Comparison of ENCODE assay signal across 15 cellular contexts in genomic region chr17:234163-235047, GRCh38. TPM values are rescaled to one million over a fixed set of nuclear protein-coding genes. Genes with fewer than 3 reads are reported as not detected.
A peak's percentile ranks its signal among the peaks of the same experiment; 100 is the strongest.
DNase-seq lines count a peak whose midpoint lies in the region; ATAC-seq, FAIRE-seq and TF ChIP-seq lines count a peak whose summit lies in the region.
"Had no signal": no experiment of that assay in that cellular context is flagged by ENCODE, and none has a peak within 500 bp of the region (broad histone marks: within the 10 kb centered on the region; RNA-seq: fewer than 3 reads in every experiment).

No MANE protein-coding gene starts in this region.

- peak overlapping the region; percentile 32; the same call in 1 of the 2 replicates for H2BK20ac ChIP-seq in H1 (ENCODE audit: low read length)

- no peak overlapping the region for H2AFZ ChIP-seq in OCI-LY1 (ENCODE audit: low read length)
- H2AFZ ChIP-seq in H1 (ENCODE audit: low read length): no peak overlapping the region

- DNase-seq in H1 (ENCODE audit: low read depth in 1 of 2, low spot score in 2 of 2) (peak in 1 of 2 experiments; percentile 48), mesenteric fat pad (ENCODE audit: low spot score) (peak; percentile 76), stomach (no peak), germinal center (ENCODE audit: low spot score) (no peak), NCI-H2081 (lab: John Stamatoyannopoulos, UW) (no peak), G401 (ENCODE audit: low spot score) (no peak)
- DNase-seq: activated CD4-positive, alpha-beta T cell treated with anti-CD3 and anti-CD28 coated beads, Interleukin-2, amount 10 ng/mL, durations not matched to agents 24 days and 14 days; CD4-positive, alpha-beta T cell; immature natural killer cell; NCI-H2171 treated with DMSO at 0.1 percent for 48 hours; stimulated activated CD4-positive, alpha-beta T cell treated with anti-CD3 and anti-CD28 coated beads, Interleukin-2, amount 100 ng/mL, for 48 hours; stimulated activated naive CD8-positive, alpha-beta T cell treated with anti-CD3 and anti-CD28 coated beads, Interleukin-15, Interleukin-2, amounts not matched to agents 100 U/mL and 50 U/mL, for 24 hours had no signal

- no peak overlapping the region for H2BK5ac ChIP-seq in H1 (ENCODE audit: low read depth, low read length)

- H3K9ac ChIP-seq in OCI-LY1 (ENCODE audit: low read length) (peak overlapping the region; percentile 21; the same call in 1 of the 2 replicates), H1 (replicated peaks in 1 of 4; ENCODE audit: extremely low read depth in 1 of 4, low read depth in 3 of 4, low read length in 3 of 4) (no peak overlapping the region)

- H2BK12ac ChIP-seq in H1 (ENCODE audit: low read depth, low read length): no peak overlapping the region

- no peak overlapping the region for H2BK15ac ChIP-seq in H1 (ENCODE audit: low read length)

- H3K4ac ChIP-seq in H1 (replicated peaks; ENCODE audit: insufficient read length, low read depth, low read length): no peak overlapping the region

- no peaks in the 10 kb centered on the region for H3K23me2 ChIP-seq in H1 (ENCODE audit: low read depth, low read length)

- TF ChIP-seq CTCF in OCI-LY1 (IDR thresholded peaks at IDR 0.05; ENCODE audit: low read length) (no peak), H1 (IDR thresholded peaks at IDR 0.05; ENCODE audit: control extremely low read depth in 1 of 3, insufficient read depth in 1 of 3, low read depth in 1 of 3, low read length in 3 of 3) (no peak), stomach (IDR thresholded peaks at IDR 0.05) (no peak)

- FAIRE-seq in H1 (lab: Jason Lieb, UNC): no peak
- FAIRE-seq: G401.6 had no signal

- H3K27me3 ChIP-seq in OCI-LY1 (ENCODE audit: insufficient read depth, low read length) (no peaks in the 10 kb centered on the region), H1 (replicated peaks in 1 of 4; ENCODE audit: control insufficient read depth in 3 of 4, extremely low read depth in 1 of 4, insufficient read depth in 3 of 4, low read length in 3 of 4) (no peaks in the 10 kb centered on the region), stomach (no peaks in the 10 kb centered on the region)

- ATAC-seq in GM21737 (IDR thresholded peaks at IDR 0.05; ENCODE audit: unreplicated experiment): no peak
- ATAC-seq: stimulated activated naive CD8-positive, alpha-beta T cell treated with anti-CD3 and anti-CD28 coated beads, Interleukin-15, Interleukin-2, amounts not matched to agents 100 U/mL and 50 U/mL, for 24 hours had no signal

- H3K79me2 ChIP-seq in OCI-LY1 (ENCODE audit: insufficient read depth, low read length) (no peaks in the 10 kb centered on the region), H1 (ENCODE audit: control insufficient read depth in 1 of 2, insufficient read depth in 2 of 2, low read length in 2 of 2) (no peaks in the 10 kb centered on the region)

- H3K79me1 ChIP-seq in H1 (ENCODE audit: low read depth, low read length): no peaks in the 10 kb centered on the region

- H4K91ac ChIP-seq in H1 (replicated peaks; ENCODE audit: insufficient read length, low read length): no peak overlapping the region

- H4K5ac ChIP-seq in H1 (ENCODE audit: insufficient read length, low read depth, low read length): no peak overlapping the region

- H3K4me1 ChIP-seq in OCI-LY1 (ENCODE audit: insufficient read depth, low read length, severe bottlenecking): peaks cover 68% of the 10 kb centered on the region
- peaks cover 0 to 26% (median 11%) of the 10 kb centered on the region in 4 experiments; a peak in 5 of 7 replicates for H3K4me1 ChIP-seq in H1 (replicated peaks in 1 of 4; ENCODE audit: control insufficient read depth in 3 of 4, insufficient read depth in 4 of 4, low read length in 3 of 4)
- H3K4me1 ChIP-seq in stomach: peaks cover 6 to 25% (median 12%) of the 10 kb centered on the region in 4 donors

- H3K23ac ChIP-seq in H1 (ENCODE audit: insufficient read length): no peak overlapping the region

- no peaks in the 10 kb centered on the region for H4K20me1 ChIP-seq in OCI-LY1 (ENCODE audit: insufficient read depth, low read length)
- no peaks in the 10 kb centered on the region for H4K20me1 ChIP-seq in H1 (replicated peaks in 1 of 2; ENCODE audit: control insufficient read depth in 1 of 2, insufficient read depth in 2 of 2, low read length in 2 of 2)

- no peak overlapping the region; the same call in 1 of the 2 replicates for H4K8ac ChIP-seq in H1 (ENCODE audit: extremely low read depth, insufficient read depth, low read length)

- H3K9me3 ChIP-seq in OCI-LY1 (ENCODE audit: low read length) (no peaks in the 10 kb centered on the region), H1 (ENCODE audit: insufficient read depth in 2 of 2, low read depth in 1 of 2, low read length in 1 of 2) (no peaks in the 10 kb centered on the region), stomach (no peaks in the 10 kb centered on the region)

- in situ Hi-C loops in G401 (cut with HindIII; ENCODE audit: low sequenced_read_pairs): no loop called here

- CTCF ChIA-PET in H1 (lab: Charles Lee; ENCODE audit: partially characterized antibody): interaction anchor here (0.5 to 3.5 kb wide), 4 partner anchors 16 to 645 kb away, joined by 3 to 16 read pairs (median 4); no protein-coding TSS in a partner anchor

- TF ChIP-seq POLR2A in H1 (IDR thresholded peaks at IDR 0.05; ENCODE audit: control extremely low read depth in 1 of 2, low read depth in 2 of 2, low read length in 2 of 2): no peak
- TF ChIP-seq POLR2A in stomach (IDR thresholded peaks at IDR 0.05): no peak

- H3F3A ChIP-seq in OCI-LY1 (ENCODE audit: insufficient read depth, low read length): peaks cover 14% of the 10 kb centered on the region

- H3K36me3 ChIP-seq in OCI-LY1 (ENCODE audit: insufficient read depth, low read length): no peaks in the 10 kb centered on the region
- no peaks in the 10 kb centered on the region for H3K36me3 ChIP-seq in H1 (ENCODE audit: control insufficient read depth in 2 of 4, insufficient read depth in 4 of 4, low read length in 3 of 4)
- peaks cover 0 to 13% (median 3%) of the 10 kb centered on the region in 4 donors for H3K36me3 ChIP-seq in stomach

- no peak overlapping the region for H2AK5ac ChIP-seq in H1 (ENCODE audit: low read depth, low read length)

- H3K14ac ChIP-seq in H1 (ENCODE audit: insufficient read length): no peak overlapping the region

- no peak overlapping the region for H3K56ac ChIP-seq in H1 (replicated peaks; ENCODE audit: insufficient read length, low read depth, low read length)

- no peak overlapping the region for H3K18ac ChIP-seq in H1 (ENCODE audit: extremely low read depth, low read length)

- intact Hi-C loops in stomach (cut with DNase I; ENCODE audit: low total_unique reads): no loop called here

- peak overlapping the region; percentile 22 for H3K4me3 ChIP-seq in OCI-LY1 (ENCODE audit: low read depth, low read length, poor library complexity, severe bottlenecking)
- H3K4me3 ChIP-seq in H1 (ENCODE audit: extremely low read depth in 1 of 4, insufficient read depth in 2 of 4, low read depth in 3 of 4, low read length in 4 of 4): no peak overlapping the region
- peak overlapping the region in 2 of 4 donors; percentile 18 to 19 for H3K4me3 ChIP-seq in stomach

- POLR2A ChIA-PET in H1 (lab: Charles Lee; ENCODE audit: partially characterized antibody): interaction anchor here (1.3 to 1.6 kb wide), 2 partner anchors 11 to 75 kb away, joined by 3 read pairs; no protein-coding TSS in a partner anchor

- WGBS in H1 (ENCODE audit: extremely low coverage in 1 of 2, insufficient coverage in 1 of 2, insufficient read length in 1 of 2, insufficient replicate concordance in 2 of 2, low coverage in 1 of 2, low lambda C conversion rate in 2 of 2, missing lambda C conversion rate in 1 of 2), 2 experiments: 81% methylated on average over 23 of the region's 26 CpGs; no CpG with 5 or more reads in 1 of the 2 experiments
- 44 to 62% (median 51%) methylated on average over 18 to 24 of the region's 26 CpGs for WGBS in stomach, 5 donors

- peak overlapping the region; percentile 76 for H3K27ac ChIP-seq in OCI-LY1 (ENCODE audit: low read depth, low read length, poor library complexity, severe bottlenecking)
- no peak overlapping the region for H3K27ac ChIP-seq in H1 (ENCODE audit: low read depth, low read length)
- peak overlapping the region; percentile 63 to 91 (median 76) for H3K27ac ChIP-seq in stomach

- H2BK120ac ChIP-seq in H1 (replicated peaks; ENCODE audit: low read depth, low read length): no peak overlapping the region

- no peak for TF ChIP-seq RAD21 in H1 (IDR thresholded peaks at IDR 0.05 in 1 of 2, conservative IDR thresholded peaks at IDR 0.05 in 1 of 2; ENCODE audit: low read depth in 2 of 2, low read length in 2 of 2)

- H3K9me2 ChIP-seq in OCI-LY1 (ENCODE audit: low read depth, low read length): no peaks in the 10 kb centered on the region

- H3K4me2 ChIP-seq in OCI-LY1 (ENCODE audit: low read length) (peak overlapping the region; percentile 35; the same call in 1 of the 2 replicates), H1 (ENCODE audit: insufficient read depth in 1 of 2, low read depth in 2 of 2, low read length in 2 of 2) (no peak overlapping the region)

- no peak for TF ChIP-seq EP300 in H1 (IDR thresholded peaks at IDR 0.05; ENCODE audit: borderline replicate concordance in 1 of 2, low read depth in 2 of 2, low read length in 2 of 2)
- no peak for TF ChIP-seq EP300 in stomach (IDR thresholded peaks at IDR 0.05)

TF ChIP-seq in H1, 55 proteins besides CTCF, POLR2A, EP300 and RAD21 (continues in another document):
- TF ChIP-seq RFX5 (IDR thresholded peaks at IDR 0.05; ENCODE audit: borderline replicate concordance, low read depth, low read length) (no peak), TAF1 (IDR thresholded peaks at IDR 0.05; ENCODE audit: low read depth, low read length) (no peak), ASH2L (IDR thresholded peaks at IDR 0.05; ENCODE audit: low read length) (no peak), SUZ12 (IDR thresholded peaks at IDR 0.05; ENCODE audit: low read length) (no peak), CREB1 (IDR thresholded peaks at IDR 0.05) (no peak), SAP30 (IDR thresholded peaks at IDR 0.05; ENCODE audit: insufficient read depth, insufficient replicate concordance, low read length) (no peak)

RNA-seq across cellular contexts. Expression of gene DOC2B, which starts 53.0 kb away (rescaled TPM):
- total RNA-seq in H1 (2021; fragmentation: NEBNext Ultra II Directional; extraction: Animal tissue kit (Norgen Biotek cat#: 25700)): 3.3 and 4.0 TPM in 2 replicates
- polyA plus RNA-seq in H1 (2011; rRNA removed): 1.3 and 1.8 TPM in 2 replicates
- 2.2 TPM for polyA plus RNA-seq in H1 (2011; cell fraction: cytosol; rRNA removed)
- polyA plus RNA-seq in H1 (2011; cell fraction: nucleus; rRNA removed): 2.5 TPM
- polyA plus RNA-seq in H1 (2012, experiment 1 of 2): 1.0 to 1.7 TPM (median 1.5 TPM) in 4 replicates
- 1.3 TPM for polyA plus RNA-seq in H1 (2012, experiment 2 of 2)
- 1.3 TPM for polyA plus RNA-seq in H1 (2013, experiment 1 of 2)
- 1.1 TPM for polyA plus RNA-seq in H1 (2013, experiment 2 of 2)
- 1.9 and 3.6 TPM in 2 replicates for polyA minus RNA-seq in H1 (2011; rRNA and poly(A)+ RNA removed)
- 2.5 TPM for polyA minus RNA-seq in H1 (2011; cell fraction: cytosol; rRNA and poly(A)+ RNA removed)
- 3.1 TPM for polyA minus RNA-seq in H1 (2011; cell fraction: nucleus; rRNA and poly(A)+ RNA removed)
- total RNA-seq in mesenteric fat pad: 41.5 TPM
- total RNA-seq in stomach: 10 to 100 TPM in 1 of 5 donors, 1 to 10 TPM in 3, under 1 TPM in 1; 0.45 to 11.7 (median 5.1) TPM
- polyA plus RNA-seq in stomach: 1 to 10 TPM; 1.5 to 3.8 (median 1.8) TPM
- not detected in 2 replicates for total RNA-seq in G401 (2014; rRNA removed; shearing (Covaris generic))
- polyA plus RNA-seq: immature natural killer cell had no signal
